ENCODE assay signal across 2 cellular contexts in the genomic region with DNA sequence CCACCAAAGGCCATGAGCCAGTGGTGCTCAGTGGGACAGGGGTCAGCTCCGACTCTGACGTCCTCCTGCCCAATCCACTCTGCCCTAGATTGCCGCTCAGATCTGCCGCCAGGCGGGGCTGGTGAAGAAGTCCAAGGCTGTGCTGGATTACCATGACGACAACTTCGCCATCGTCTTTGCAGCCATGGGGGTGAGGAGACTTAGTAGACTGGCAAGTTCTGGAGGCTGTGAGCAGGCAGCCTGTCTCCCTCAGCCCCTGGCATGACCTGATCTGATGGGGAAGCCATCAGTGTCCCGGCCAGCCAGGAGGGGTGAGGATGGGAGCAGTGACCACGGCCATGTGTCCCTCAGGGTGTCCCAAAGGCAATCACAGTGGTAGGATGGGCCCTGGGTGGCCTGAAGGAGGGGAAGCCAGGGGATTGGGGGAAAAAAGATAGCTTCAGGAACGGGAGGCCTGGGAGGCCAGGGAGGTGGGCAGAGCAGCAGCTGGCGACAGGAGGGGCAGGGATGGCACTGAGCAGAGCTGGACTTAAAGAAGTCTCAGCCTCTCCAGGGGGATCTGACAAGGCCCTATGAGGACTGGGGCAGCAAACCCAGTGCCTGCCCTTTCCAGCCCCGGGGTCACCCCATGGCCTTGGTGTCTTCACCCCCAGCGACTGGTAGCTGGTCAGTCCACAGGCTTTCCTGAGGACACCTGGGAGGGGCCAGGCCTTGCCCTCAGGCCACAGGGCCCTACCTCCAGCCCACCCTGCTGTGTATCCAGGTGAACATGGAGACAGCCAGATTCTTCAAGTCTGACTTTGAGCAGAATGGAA.
TF ChIP-seq lines count a peak whose summit lies in the region.

No MANE protein-coding gene starts in this region.

TF ChIP-seq in SK-N-SH, 30 proteins besides CTCF, POLR2A, EP300 and RAD21:
- TF ChIP-seq GABPA (IDR thresholded peaks at IDR 0.05; ENCODE audit: low read depth) (no peak), REST (IDR thresholded peaks at IDR 0.05; ENCODE audit: low read depth, low read length) (no peak), IRF3 (IDR thresholded peaks at IDR 0.05; ENCODE audit: low read depth, low read length) (no peak)
- TF ChIP-seq, protein P1, sequence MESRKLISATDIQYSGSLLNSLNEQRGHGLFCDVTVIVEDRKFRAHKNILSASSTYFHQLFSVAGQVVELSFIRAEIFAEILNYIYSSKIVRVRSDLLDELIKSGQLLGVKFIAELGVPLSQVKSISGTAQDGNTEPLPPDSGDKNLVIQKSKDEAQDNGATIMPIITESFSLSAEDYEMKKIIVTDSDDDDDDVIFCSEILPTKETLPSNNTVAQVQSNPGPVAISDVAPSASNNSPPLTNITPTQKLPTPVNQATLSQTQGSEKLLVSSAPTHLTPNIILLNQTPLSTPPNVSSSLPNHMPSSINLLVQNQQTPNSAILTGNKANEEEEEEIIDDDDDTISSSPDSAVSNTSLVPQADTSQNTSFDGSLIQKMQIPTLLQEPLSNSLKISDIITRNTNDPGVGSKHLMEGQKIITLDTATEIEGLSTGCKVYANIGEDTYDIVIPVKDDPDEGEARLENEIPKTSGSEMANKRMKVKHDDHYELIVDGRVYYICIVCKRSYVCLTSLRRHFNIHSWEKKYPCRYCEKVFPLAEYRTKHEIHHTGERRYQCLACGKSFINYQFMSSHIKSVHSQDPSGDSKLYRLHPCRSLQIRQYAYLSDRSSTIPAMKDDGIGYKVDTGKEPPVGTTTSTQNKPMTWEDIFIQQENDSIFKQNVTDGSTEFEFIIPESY (IDR thresholded peaks at IDR 0.05; ENCODE audit: borderline replicate concordance, low read depth) = no peak

TF ChIP-seq in SK-N-SH treated with all-trans-retinoic acid at 6 μM for 48 hours, 23 proteins besides CTCF, POLR2A, EP300 and RAD21:
- TF ChIP-seq ESRRG (CRISPR knock-in tag; IDR thresholded peaks at IDR 0.05) (no peak), CSRNP3 (CRISPR knock-in tag; IDR thresholded peaks at IDR 0.05) (no peak), OSR1 (CRISPR knock-in tag; IDR thresholded peaks at IDR 0.05) (no peak), PATZ1 (CRISPR knock-in tag; IDR thresholded peaks at IDR 0.05; ENCODE audit: borderline replicate concordance) (no peak), ZFP3 (CRISPR knock-in tag; IDR thresholded peaks at IDR 0.05) (no peak)
- TF ChIP-seq, protein P2, sequence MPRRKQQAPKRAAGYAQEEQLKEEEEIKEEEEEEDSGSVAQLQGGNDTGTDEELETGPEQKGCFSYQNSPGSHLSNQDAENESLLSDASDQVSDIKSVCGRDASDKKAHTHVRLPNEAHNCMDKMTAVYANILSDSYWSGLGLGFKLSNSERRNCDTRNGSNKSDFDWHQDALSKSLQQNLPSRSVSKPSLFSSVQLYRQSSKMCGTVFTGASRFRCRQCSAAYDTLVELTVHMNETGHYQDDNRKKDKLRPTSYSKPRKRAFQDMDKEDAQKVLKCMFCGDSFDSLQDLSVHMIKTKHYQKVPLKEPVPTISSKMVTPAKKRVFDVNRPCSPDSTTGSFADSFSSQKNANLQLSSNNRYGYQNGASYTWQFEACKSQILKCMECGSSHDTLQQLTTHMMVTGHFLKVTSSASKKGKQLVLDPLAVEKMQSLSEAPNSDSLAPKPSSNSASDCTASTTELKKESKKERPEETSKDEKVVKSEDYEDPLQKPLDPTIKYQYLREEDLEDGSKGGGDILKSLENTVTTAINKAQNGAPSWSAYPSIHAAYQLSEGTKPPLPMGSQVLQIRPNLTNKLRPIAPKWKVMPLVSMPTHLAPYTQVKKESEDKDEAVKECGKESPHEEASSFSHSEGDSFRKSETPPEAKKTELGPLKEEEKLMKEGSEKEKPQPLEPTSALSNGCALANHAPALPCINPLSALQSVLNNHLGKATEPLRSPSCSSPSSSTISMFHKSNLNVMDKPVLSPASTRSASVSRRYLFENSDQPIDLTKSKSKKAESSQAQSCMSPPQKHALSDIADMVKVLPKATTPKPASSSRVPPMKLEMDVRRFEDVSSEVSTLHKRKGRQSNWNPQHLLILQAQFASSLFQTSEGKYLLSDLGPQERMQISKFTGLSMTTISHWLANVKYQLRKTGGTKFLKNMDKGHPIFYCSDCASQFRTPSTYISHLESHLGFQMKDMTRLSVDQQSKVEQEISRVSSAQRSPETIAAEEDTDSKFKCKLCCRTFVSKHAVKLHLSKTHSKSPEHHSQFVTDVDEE (CRISPR knock-in tag; IDR thresholded peaks at IDR 0.05) = no peak
TF ChIP-seq in SK-N-SH treated with all-trans-retinoic acid at 6 μM for 48 hours: peak in this region for 0.
